ENCODE assay signal across 11 cellular contexts in the genomic region with DNA sequence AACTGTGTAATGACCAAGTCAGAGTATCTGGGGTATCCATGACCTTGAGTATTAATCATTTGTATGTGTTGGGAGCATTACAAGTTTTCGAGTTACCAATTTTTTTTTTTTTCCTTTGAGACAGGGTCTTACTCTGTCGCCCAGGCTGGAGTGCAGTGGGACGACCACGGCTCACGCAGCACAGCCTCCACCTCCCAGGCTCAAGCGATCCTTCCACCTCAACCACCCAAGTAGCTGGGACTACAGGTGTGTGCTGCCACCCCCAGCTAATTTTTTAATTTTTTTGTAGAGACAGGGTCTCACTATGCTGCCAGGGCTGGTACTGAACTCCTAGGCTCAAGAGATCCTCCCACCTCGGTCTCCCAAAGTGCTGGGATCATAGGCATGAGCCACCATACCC. TPM values are rescaled to one million over a fixed set of nuclear protein-coding genes. Genes with fewer than 3 reads are reported as not detected.
DNase-seq lines count a peak whose midpoint lies in the region; ATAC-seq and TF ChIP-seq lines count a peak whose summit lies in the region.
"Had no signal": no experiment of that assay in that cellular context is flagged by ENCODE, and none has a peak within 500 bp of the region (broad histone marks: within the 10 kb centered on the region; RNA-seq: fewer than 3 reads in every experiment).

No MANE protein-coding gene starts in this region.

- peak overlapping the region; percentile 77 for H4K91ac ChIP-seq in trophoblast cell (ENCODE audit: low read depth, low read length)

- peak overlapping the region; percentile 75 to 91 (median 84) for H3K27ac ChIP-seq in BLaER1 treated with 17β-estradiol and CSF1 and Interleukin-3, amounts not matched to agents 10 nM and 100 nM
- H3K27ac ChIP-seq in Panc1 (ENCODE audit: low read length) (peak overlapping the region; percentile 100), trophoblast cell (ENCODE audit: low read depth, low read length) (peak overlapping the region; percentile 95), body of pancreas (peak overlapping the region in 2 of 4 donors; percentile 77 to 82)
- peak overlapping the region; percentile 6 for H3K27ac ChIP-seq in effector memory CD4-positive, alpha-beta T cell (ENCODE audit: insufficient read depth, low read length, poor library complexity, severe bottlenecking)

- BruUV-seq in Panc1 (replicated peaks; lab: Mats Ljungman, UMichigan), result no TSS peak

- H3K27me3 ChIP-seq in BLaER1 treated with 17β-estradiol and CSF1 and Interleukin-3, amounts not matched to agents 10 nM and 100 nM, result no peaks in the 10 kb centered on the region
- H3K27me3 ChIP-seq in Panc1 (ENCODE audit: control insufficient read depth, insufficient read depth, low read length) (no peaks in the 10 kb centered on the region), trophoblast cell (ENCODE audit: insufficient read depth, low read length) (no peaks in the 10 kb centered on the region), body of pancreas (no peaks in the 10 kb centered on the region), MG63 (no peaks in the 10 kb centered on the region)
- H3K27me3 ChIP-seq in effector memory CD4-positive, alpha-beta T cell (replicated peaks; ENCODE audit: control insufficient read depth, insufficient read depth, low read length, poor library complexity, severe bottlenecking), result no peaks in the 10 kb centered on the region

- H3K4me3 ChIP-seq in BLaER1 treated with 17β-estradiol and CSF1 and Interleukin-3, amounts not matched to agents 10 nM and 100 nM, result no peak overlapping the region
- H3K4me3 ChIP-seq in Panc1 (ENCODE audit: low read depth in 2 of 2, low read length in 2 of 2) (no peak overlapping the region; a peak in 1 of 4 replicates), trophoblast cell (ENCODE audit: low read depth, low read length) (no peak overlapping the region), body of pancreas (no peak overlapping the region), MG63 (no peak overlapping the region)
- H3K4me3 ChIP-seq in effector memory CD4-positive, alpha-beta T cell (ENCODE audit: insufficient read depth, low read depth, low read length, poor library complexity, severe bottlenecking), result no peak overlapping the region

- H3K36me3 ChIP-seq in BLaER1 treated with 17β-estradiol and CSF1 and Interleukin-3, amounts not matched to agents 10 nM and 100 nM, result peaks cover 18 to 62% (median 38%) of the 10 kb centered on the region in 11 experiments; a peak in 21 of 22 replicates
- H3K36me3 ChIP-seq in Panc1 (ENCODE audit: control insufficient read depth, insufficient read depth, low read length) (peaks cover 4% of the 10 kb centered on the region; the same call in 1 of the 2 replicates), trophoblast cell (ENCODE audit: control insufficient read depth in 1 of 2, insufficient read depth in 2 of 2, low read length in 2 of 2) (peaks cover 29% of the 10 kb centered on the region in 2 experiments), body of pancreas (replicated peaks in 1 of 2; ENCODE audit: insufficient read depth in 1 of 2, low read depth in 2 of 2) (peaks cover 0 to 2% of the 10 kb centered on the region in 2 donors), MG63 (peaks cover 82% of the 10 kb centered on the region)
- peaks cover 8% of the 10 kb centered on the region for H3K36me3 ChIP-seq in effector memory CD4-positive, alpha-beta T cell (ENCODE audit: control insufficient read depth, insufficient read depth, low read length)

- peaks cover 53% of the 10 kb centered on the region for H3K79me1 ChIP-seq in trophoblast cell (ENCODE audit: low read length)

- peak overlapping the region; percentile 58 to 79 (median 72); a peak in 21 of 22 replicates for H3K9ac ChIP-seq in BLaER1 treated with 17β-estradiol and CSF1 and Interleukin-3, amounts not matched to agents 10 nM and 100 nM
- no peak overlapping the region for H3K9ac ChIP-seq in trophoblast cell (ENCODE audit: low read length)

- no peak overlapping the region for H4K12ac ChIP-seq in trophoblast cell (ENCODE audit: low read depth, low read length)

- in situ Hi-C loops in Panc1 (cut with HindIII; ENCODE audit: low pct_unique_long_range_greater_than_20kb, low sequenced_read_pairs), result no loop called here

- H3K79me2 ChIP-seq in trophoblast cell (ENCODE audit: control insufficient read depth, insufficient read depth, low read length, poor library complexity), result peaks cover 18% of the 10 kb centered on the region

- no peaks in the 10 kb centered on the region for H3K9me3 ChIP-seq in BLaER1 treated with 17β-estradiol and CSF1 and Interleukin-3, amounts not matched to agents 10 nM and 100 nM (replicated peaks in 1 of 11)
- no peaks in the 10 kb centered on the region for H3K9me3 ChIP-seq in Panc1 (ENCODE audit: control insufficient read depth, insufficient read depth, low read depth, low read length)
- H3K9me3 ChIP-seq in effector memory CD4-positive, alpha-beta T cell (ENCODE audit: control insufficient read depth, low read length), result no peaks in the 10 kb centered on the region
- no peaks in the 10 kb centered on the region for H3K9me3 ChIP-seq in trophoblast cell (ENCODE audit: insufficient read depth, low read depth, low read length)
- no peaks in the 10 kb centered on the region for H3K9me3 ChIP-seq in body of pancreas
- no peaks in the 10 kb centered on the region for H3K9me3 ChIP-seq in MG63

- ATAC-seq in Panc1, result no peak
- ATAC-seq in body of pancreas, result no peak
- ATAC-seq in GM18520 (IDR thresholded peaks at IDR 0.05; ENCODE audit: unreplicated experiment), result no peak
- no peak for ATAC-seq in GM21529 (IDR thresholded peaks at IDR 0.05; ENCODE audit: unreplicated experiment)

- no CpG with 5 or more reads among the region's 7 CpGs for WGBS in trophoblast cell (ENCODE audit: extremely low coverage, insufficient coverage, insufficient read length)
- 81 to 86% methylated on average over 7 of the region's 7 CpGs for WGBS in body of pancreas, 2 donors

- H4K20me1 ChIP-seq in BLaER1 treated with 17β-estradiol and CSF1 and Interleukin-3, amounts not matched to agents 10 nM and 100 nM, result peaks cover 0 to 4% (median 0%) of the 10 kb centered on the region in 11 experiments; a peak in 4 of 22 replicates

- TF ChIP-seq CTCF in Panc1 (IDR thresholded peaks at IDR 0.05) (no peak), body of pancreas (IDR thresholded peaks at IDR 0.05) (no peak)

- H3K14ac ChIP-seq in trophoblast cell (ENCODE audit: low read length), result peak overlapping the region; percentile 84

- H3K23ac ChIP-seq in trophoblast cell (ENCODE audit: low read length), result no peak overlapping the region

- H2BK120ac ChIP-seq in trophoblast cell (ENCODE audit: insufficient read depth, low read length, poor library complexity), result peak overlapping the region; percentile 65

- H3K4me2 ChIP-seq in BLaER1 treated with 17β-estradiol and CSF1 and Interleukin-3, amounts not matched to agents 10 nM and 100 nM, result peak overlapping the region; percentile 77 to 90 (median 85)
- H3K4me2 ChIP-seq in trophoblast cell (ENCODE audit: low read length), result no peak overlapping the region

- H2AK5ac ChIP-seq in trophoblast cell (ENCODE audit: low read length), result peak overlapping the region; percentile 85

- no peak overlapping the region for H2AFZ ChIP-seq in trophoblast cell (ENCODE audit: insufficient read depth, low read length, poor library complexity)

- peak overlapping the region; percentile 93 for H2BK12ac ChIP-seq in trophoblast cell (ENCODE audit: low read length)

- peaks cover 33 to 76% (median 63%) of the 10 kb centered on the region in 10 experiments for H3K4me1 ChIP-seq in BLaER1 treated with 17β-estradiol and CSF1 and Interleukin-3, amounts not matched to agents 10 nM and 100 nM
- H3K4me1 ChIP-seq in Panc1 (ENCODE audit: control insufficient read depth, insufficient read depth, low read length) (peaks cover 92% of the 10 kb centered on the region), trophoblast cell (ENCODE audit: control insufficient read depth in 1 of 2, insufficient read depth in 2 of 2, low read length in 2 of 2) (peaks cover 35 to 52% of the 10 kb centered on the region in 2 experiments), body of pancreas (peaks cover 46% of the 10 kb centered on the region)
- peaks cover 19% of the 10 kb centered on the region for H3K4me1 ChIP-seq in effector memory CD4-positive, alpha-beta T cell (ENCODE audit: control insufficient read depth, insufficient read depth, low read length, poor library complexity, severe bottlenecking)

- peak overlapping the region; percentile 68 for H3K18ac ChIP-seq in trophoblast cell (ENCODE audit: low read length)

- intact Hi-C loops in Panc1 (cut with micrococcal nuclease; ENCODE audit: unreplicated experiment) (no loop called here), body of pancreas (cut with DNase I) (no loop called here)

- peak overlapping the region; percentile 80 for H2BK5ac ChIP-seq in trophoblast cell (ENCODE audit: low read depth, low read length, poor library complexity)

- H4K8ac ChIP-seq in trophoblast cell (ENCODE audit: low read depth, low read length), result peak overlapping the region; percentile 56

- peak overlapping the region; percentile 58 for H3K4ac ChIP-seq in trophoblast cell (ENCODE audit: low read depth, low read length)

- TF ChIP-seq POLR2A in body of pancreas (IDR thresholded peaks at IDR 0.05), result no peak

- CTCF ChIA-PET in Panc1 (lab: Charles Lee), result no interaction called here

- POLR2A ChIA-PET in Panc1 (lab: Charles Lee), result interaction anchor here (1.0 to 1.2 kb wide), 2 partner anchors 12 to 20 kb away, joined by 3 to 5 read pairs; partner anchors contain the start of gene SSH1

- no peak for DNase-seq in Panc1 (ENCODE audit: low read depth, low spot score)
- DNase-seq in effector memory CD4-positive, alpha-beta T cell, result no peak
- no peak for DNase-seq in trophoblast cell
- DNase-seq in body of pancreas, result no peak
- no peak for DNase-seq in MG63
- DNase-seq: hippocampal formation, NCI-H524, posterior cingulate gyrus had no signal

RNA-seq across cellular contexts. Expression of gene SSH1, which starts 19.7 kb away (rescaled TPM):
- 58.6 TPM for total RNA-seq in Panc1 (2021; ENCODE audit: unreplicated experiment)
- polyA plus RNA-seq in Panc1 (2012; ENCODE audit: insufficient read length), result 40.0 TPM
- polyA plus RNA-seq in trophoblast cell (2013), result 28.2 and 30.2 TPM in 2 replicates
- 10 to 100 TPM in 1 of 2 donors, 1 to 10 TPM in 1; 5.6 to 16.9 TPM for total RNA-seq in body of pancreas
- total RNA-seq in MG63 (2014; rRNA removed; shearing (Covaris generic); ENCODE audit: low replicate concordance), result 7.0 and 8.7 TPM in 2 replicates

RNA-seq across cellular contexts. Expression of gene DAO, which starts 42.2 kb away (rescaled TPM):
- total RNA-seq in Panc1 (2021; ENCODE audit: unreplicated experiment), result not detected
- not detected for polyA plus RNA-seq in Panc1 (2012; ENCODE audit: insufficient read length)
- polyA plus RNA-seq in trophoblast cell (2013), result 0.45 and 0.68 TPM in 2 replicates
- total RNA-seq in body of pancreas, result not detected
- total RNA-seq in MG63 (2014; rRNA removed; shearing (Covaris generic); ENCODE audit: low replicate concordance), result not detected in 2 replicates
